ENCODE assay signal across 8 cellular contexts in genomic region chr19:1072371-1073015, GRCh38. TPM values are rescaled to one million over a fixed set of nuclear protein-coding genes. Genes with fewer than 3 reads are reported as not detected.
DNase-seq lines count a peak whose midpoint lies in the region.
"Had no signal": no experiment of that assay in that cellular context is flagged by ENCODE, and none has a peak within 500 bp of the region (broad histone marks: within the 10 kb centered on the region; RNA-seq: fewer than 3 reads in every experiment).

No MANE protein-coding gene starts in this region.

- H3K27ac ChIP-seq in BLaER1 (peak overlapping the region; percentile 26; the same call in 1 of the 2 replicates), substantia nigra (ENCODE audit: low read depth, low read length, poor library complexity, severe bottlenecking) (no peak overlapping the region)
- H3K27ac ChIP-seq: ovary, tibial artery had no signal

- peaks cover 90% of the 10 kb centered on the region for H3K4me1 ChIP-seq in BLaER1

- peak overlapping the region; percentile 84 for H3K27ac Mint-ChIP-seq in activated T-helper 1 cell treated with anti-CD3 and anti-CD28 coated beads, Interleukin-12 subunit alpha, Interleukin-12 subunit beta, Interleukin-2, Interleukin-4 antibody, amounts not matched to agents 30 ng/mL and 10 ng/mL and 1 ng/mL, durations not matched to agents 14 hours and 24 hours and 36 hours

- DNase-seq in activated T-helper 1 cell treated with anti-CD3 and anti-CD28 coated beads, Interleukin-12 subunit alpha, Interleukin-12 subunit beta, Interleukin-2, Interleukin-4 antibody, amounts not matched to agents 30 ng/mL and 10 ng/mL and 1 ng/mL, durations not matched to agents 14 hours and 24 hours and 36 hours (ENCODE audit: low spot score) = no peak
- DNase-seq in stimulated activated naive CD4-positive, alpha-beta T cell (lab: John Stamatoyannopoulos, UW) = no peak
- no peak for DNase-seq in substantia nigra (lab: John Stamatoyannopoulos, UW)
- DNase-seq: NCI-H2081, tibial artery had no signal

- no peaks in the 10 kb centered on the region for H3K9me3 ChIP-seq in BLaER1
- H3K9me3 ChIP-seq: ovary, tibial artery had no signal

- H3K4me1 Mint-ChIP-seq in activated T-helper 1 cell treated with anti-CD3 and anti-CD28 coated beads, Interleukin-12 subunit alpha, Interleukin-12 subunit beta, Interleukin-2, Interleukin-4 antibody, amounts not matched to agents 30 ng/mL and 10 ng/mL and 1 ng/mL, durations not matched to agents 14 hours and 24 hours and 36 hours (ENCODE audit: low read depth) = peaks cover 41% of the 10 kb centered on the region

- peaks cover 72% of the 10 kb centered on the region for H3K36me3 ChIP-seq in BLaER1
- H3K36me3 ChIP-seq: BE2C, ovary, tibial artery had no signal

- H3K4me3 Mint-ChIP-seq in activated T-helper 1 cell treated with anti-CD3 and anti-CD28 coated beads, Interleukin-12 subunit alpha, Interleukin-12 subunit beta, Interleukin-2, Interleukin-4 antibody, amounts not matched to agents 30 ng/mL and 10 ng/mL and 1 ng/mL, durations not matched to agents 14 hours and 24 hours and 36 hours = peak overlapping the region; percentile 78

- H4K20me1 ChIP-seq in BLaER1 = peaks cover 80% of the 10 kb centered on the region

- H3K4me2 ChIP-seq in BLaER1 = no peak overlapping the region

- no peaks in the 10 kb centered on the region for H3K27me3 ChIP-seq in BLaER1

- no peak overlapping the region for H3K4me3 ChIP-seq in BLaER1
- H3K4me3 ChIP-seq: ovary had no signal

- H3K36me3 Mint-ChIP-seq in activated T-helper 1 cell treated with anti-CD3 and anti-CD28 coated beads, Interleukin-12 subunit alpha, Interleukin-12 subunit beta, Interleukin-2, Interleukin-4 antibody, amounts not matched to agents 30 ng/mL and 10 ng/mL and 1 ng/mL, durations not matched to agents 14 hours and 24 hours and 36 hours (ENCODE audit: low read depth) = peaks cover 35% of the 10 kb centered on the region

- no peaks in the 10 kb centered on the region for H3K27me3 Mint-ChIP-seq in activated T-helper 1 cell treated with anti-CD3 and anti-CD28 coated beads, Interleukin-12 subunit alpha, Interleukin-12 subunit beta, Interleukin-2, Interleukin-4 antibody, amounts not matched to agents 30 ng/mL and 10 ng/mL and 1 ng/mL, durations not matched to agents 14 hours and 24 hours and 36 hours (ENCODE audit: insufficient read depth)

- intact Hi-C loops in activated T-helper 1 cell treated with anti-CD3 and anti-CD28 coated beads, Interleukin-12 subunit alpha, Interleukin-12 subunit beta, Interleukin-2, Interleukin-4 antibody, amounts not matched to agents 30 ng/mL and 10 ng/mL and 1 ng/mL, durations not matched to agents 14 hours and 24 hours and 36 hours (cut with micrococcal nuclease) = no loop called here

- 0 out of 2 replicates have a peak overlapping the region, but pooled peaks have one; percentile 10 for H3K9ac ChIP-seq in BLaER1

- H3K9me3 Mint-ChIP-seq in activated T-helper 1 cell treated with anti-CD3 and anti-CD28 coated beads, Interleukin-12 subunit alpha, Interleukin-12 subunit beta, Interleukin-2, Interleukin-4 antibody, amounts not matched to agents 30 ng/mL and 10 ng/mL and 1 ng/mL, durations not matched to agents 14 hours and 24 hours and 36 hours = no peaks in the 10 kb centered on the region

RNA-seq across cellular contexts. Expression of gene ARHGAP45, which starts 5.5 kb away (rescaled TPM):
- 201 and 202 TPM in 2 replicates for total RNA-seq in activated T-helper 1 cell treated with anti-CD3 and anti-CD28 coated beads, Interleukin-12 subunit alpha, Interleukin-12 subunit beta, Interleukin-2, Interleukin-4 antibody, amounts not matched to agents 30 ng/mL and 10 ng/mL and 1 ng/mL, durations not matched to agents 14 hours and 24 hours and 36 hours

RNA-seq across cellular contexts. Expression of gene POLR2E, which starts 22.7 kb away (rescaled TPM):
- total RNA-seq in activated T-helper 1 cell treated with anti-CD3 and anti-CD28 coated beads, Interleukin-12 subunit alpha, Interleukin-12 subunit beta, Interleukin-2, Interleukin-4 antibody, amounts not matched to agents 30 ng/mL and 10 ng/mL and 1 ng/mL, durations not matched to agents 14 hours and 24 hours and 36 hours = 265 and 282 TPM in 2 replicates

RNA-seq across cellular contexts. Expression of gene GPX4, which starts 31.3 kb away (rescaled TPM):
- total RNA-seq in activated T-helper 1 cell treated with anti-CD3 and anti-CD28 coated beads, Interleukin-12 subunit alpha, Interleukin-12 subunit beta, Interleukin-2, Interleukin-4 antibody, amounts not matched to agents 30 ng/mL and 10 ng/mL and 1 ng/mL, durations not matched to agents 14 hours and 24 hours and 36 hours = 236 and 241 TPM in 2 replicates

RNA-seq across cellular contexts. Expression of gene ABCA7, which starts 32.6 kb away (rescaled TPM):
- total RNA-seq in activated T-helper 1 cell treated with anti-CD3 and anti-CD28 coated beads, Interleukin-12 subunit alpha, Interleukin-12 subunit beta, Interleukin-2, Interleukin-4 antibody, amounts not matched to agents 30 ng/mL and 10 ng/mL and 1 ng/mL, durations not matched to agents 14 hours and 24 hours and 36 hours = 15.8 and 18.3 TPM in 2 replicates

RNA-seq across cellular contexts. Expression of gene CNN2, which starts 46.1 kb away (rescaled TPM):
- 112 and 114 TPM in 2 replicates for total RNA-seq in activated T-helper 1 cell treated with anti-CD3 and anti-CD28 coated beads, Interleukin-12 subunit alpha, Interleukin-12 subunit beta, Interleukin-2, Interleukin-4 antibody, amounts not matched to agents 30 ng/mL and 10 ng/mL and 1 ng/mL, durations not matched to agents 14 hours and 24 hours and 36 hours
